8 cellular contexts compared by ENCODE assay signal in the genomic region with DNA sequence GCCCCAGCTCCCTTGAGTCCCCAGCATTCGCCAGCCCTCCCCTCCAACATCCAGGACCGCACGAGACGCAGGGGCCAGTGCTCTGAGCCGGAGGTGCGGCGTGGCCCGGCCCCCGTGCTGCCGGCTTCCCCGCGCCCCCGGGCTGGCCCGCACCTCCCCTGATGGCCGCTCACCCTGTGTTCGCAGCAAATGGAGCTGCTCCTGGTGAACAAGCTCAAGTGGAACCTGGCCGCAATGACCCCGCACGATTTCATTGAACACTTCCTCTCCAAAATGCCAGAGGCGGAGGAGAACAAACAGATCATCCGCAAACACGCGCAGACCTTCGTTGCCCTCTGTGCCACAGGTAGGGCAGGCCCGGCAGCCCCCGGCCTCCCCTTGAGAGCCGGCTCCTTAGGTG. TPM values are rescaled to one million over a fixed set of nuclear protein-coding genes. Genes with fewer than 3 reads are reported as not detected.
DNase-seq lines count a peak whose midpoint lies in the region; ATAC-seq and TF ChIP-seq lines count a peak whose summit lies in the region.

No MANE protein-coding gene starts in this region.

- no peak overlapping the region for H3K4ac ChIP-seq in mesendoderm (ENCODE audit: low read depth, low read length)

- no peaks in the 10 kb centered on the region for H3K36me3 Mint-ChIP-seq in brain

- in situ Hi-C loops in KBM-7 (cut with MboI; ENCODE audit: low pct_unique_long_range_greater_than_20kb, low sequenced_read_pairs), result no loop called here

- no peak overlapping the region for H2BK5ac ChIP-seq in mesendoderm (ENCODE audit: low read length)

- H2BK120ac ChIP-seq in mesendoderm (ENCODE audit: low read depth, low read length), result no peak overlapping the region

- H3K9ac ChIP-seq in HCT116 (ENCODE audit: low read length), result peak overlapping the region; percentile 100
- H3K9ac ChIP-seq in mesendoderm (ENCODE audit: low read length), result peak overlapping the region; percentile 44

- RAD21 ChIA-PET in HCT116 (lab: Charles Lee; ENCODE audit: low non-redundant PET in 1 of 2, low total read pairs in 2 of 2, uncharacterized antibody in 2 of 2, unreplicated experiment in 2 of 2), result interaction anchor here (0.6 to 1.8 kb wide), 4 partner anchors 238 to 542 kb away, joined by 3 to 5 read pairs (median 5); a partner anchor contains a TSS

- peaks cover 14% of the 10 kb centered on the region for H3K79me1 ChIP-seq in mesendoderm (ENCODE audit: low read length)

- no peaks in the 10 kb centered on the region for H3K9me3 ChIP-seq in HCT116 (ENCODE audit: control insufficient read depth in 1 of 2, insufficient read depth in 1 of 2, low read depth in 1 of 2, low read length in 2 of 2)

- H3K4me3 ChIP-seq in HCT116 (replicated peaks in 1 of 2; ENCODE audit: low read depth in 1 of 2, low read length in 2 of 2) (peak overlapping the region; percentile 96 to 99), mesendoderm (ENCODE audit: low read length) (no peak overlapping the region)

- peak overlapping the region; percentile 74 to 90 (median 79) for H3K4me3 Mint-ChIP-seq in brain

- H4K20me1 ChIP-seq in HCT116 (ENCODE audit: insufficient read depth), result peaks cover 37% of the 10 kb centered on the region; the same call in 1 of the 2 replicates

- H3K4me2 ChIP-seq in HCT116 (ENCODE audit: low read length), result peak overlapping the region; percentile 90
- no peak overlapping the region for H3K4me2 ChIP-seq in mesendoderm (ENCODE audit: low read length)

- H3K4me1 Mint-ChIP-seq in brain, result peaks cover 51% of the 10 kb centered on the region

- no CpG with 5 or more reads among the region's 27 CpGs for WGBS in mesendoderm (ENCODE audit: extremely low coverage, insufficient coverage, low lambda C conversion rate)

- H3K36me3 ChIP-seq in HCT116 (ENCODE audit: control insufficient read depth in 1 of 2, insufficient read depth in 2 of 2, low read length in 2 of 2) (peaks cover 22 to 50% of the 10 kb centered on the region in 2 experiments), mesendoderm (ENCODE audit: control insufficient read depth, insufficient read depth, low read length) (peaks cover 2% of the 10 kb centered on the region)

- H3K4me1 ChIP-seq in HCT116 (ENCODE audit: control insufficient read depth in 1 of 2, insufficient read depth in 2 of 2, low read length in 2 of 2) (peaks cover 10 to 63% of the 10 kb centered on the region in 2 experiments), mesendoderm (ENCODE audit: control insufficient read depth, low read depth, low read length) (no peaks in the 10 kb centered on the region)

- peaks cover 48% of the 10 kb centered on the region for H3K27me3 Mint-ChIP-seq in brain

- no peak overlapping the region for H4K5ac ChIP-seq in mesendoderm (ENCODE audit: low read length)

- peak overlapping the region in 4 of 5 experiments; percentile 62 to 93 (median 82) for H3K27ac Mint-ChIP-seq in brain

- ATAC-seq in HCT116, result no peak
- no peak for ATAC-seq in GM18868 (IDR thresholded peaks at IDR 0.05; ENCODE audit: unreplicated experiment)
- ATAC-seq in HG03439 (IDR thresholded peaks at IDR 0.05; ENCODE audit: unreplicated experiment), result no peak
- ATAC-seq in GM19463 (IDR thresholded peaks at IDR 0.05; ENCODE audit: unreplicated experiment), result no peak

- CTCF ChIA-PET in HCT116 (lab: Charles Lee), result interaction anchor here (1.0 to 1.9 kb wide), 4 partner anchors 40 to 542 kb away, joined by 3 to 6 read pairs (median 4); a partner anchor contains a TSS

- TF ChIP-seq POLR2A in HCT116 (IDR thresholded peaks at IDR 0.05; ENCODE audit: borderline replicate concordance, extremely low read depth, insufficient read depth, insufficient read length), result no peak

- H3K79me2 ChIP-seq in HCT116 (ENCODE audit: insufficient read depth, low read length) (peaks cover 88% of the 10 kb centered on the region), mesendoderm (ENCODE audit: control insufficient read depth, insufficient read depth, low read length) (peaks cover 27% of the 10 kb centered on the region)

- H2BK15ac ChIP-seq in mesendoderm (replicated peaks; ENCODE audit: low read depth), result no peak overlapping the region

- no peak overlapping the region for H2AK5ac ChIP-seq in mesendoderm (ENCODE audit: low read length)

- peak overlapping the region; percentile 69 for H3K56ac ChIP-seq in mesendoderm (ENCODE audit: low read length)

- TF ChIP-seq CTCF in HCT116 (IDR thresholded peaks at IDR 0.05 in 2 of 3, conservative IDR thresholded peaks at IDR 0.05 in 1 of 3; ENCODE audit: borderline replicate concordance in 1 of 3, insufficient read depth in 1 of 3, low read depth in 2 of 3, low read length in 2 of 3), result no peak
- TF ChIP-seq CTCF in brain (conservative IDR thresholded peaks at IDR 0.05), result peak in 1 of 2 experiments; percentile 34

- no peak overlapping the region for H4K8ac ChIP-seq in mesendoderm (ENCODE audit: low read depth, low read length)

- no peak overlapping the region for H3K18ac ChIP-seq in mesendoderm (ENCODE audit: low read length)

- TF ChIP-seq RAD21 in HCT116 (IDR thresholded peaks at IDR 0.05; ENCODE audit: low read depth), result no peak

- DNase-seq in 8988T (peak; percentile 29), HCT116 (ENCODE audit: low read depth, low spot score) (no peak), mesendoderm (no peak), KBM-7 (no peak)

- H3K27ac ChIP-seq in HCT116 (ENCODE audit: low read depth, low read length) (peak overlapping the region; percentile 96), mesendoderm (ENCODE audit: low read depth, low read length) (no peak overlapping the region)

- H3K27me3 ChIP-seq in HCT116 (ENCODE audit: insufficient read depth, low read length), result no peaks in the 10 kb centered on the region
- no peaks in the 10 kb centered on the region for H3K27me3 ChIP-seq in mesendoderm (ENCODE audit: insufficient read depth, low read length, poor library complexity)

- peaks cover 0 to 5% (median 0%) of the 10 kb centered on the region in 5 experiments for H3K9me3 Mint-ChIP-seq in brain

- POLR2A ChIA-PET in HCT116 (lab: Charles Lee), result interaction anchor here (0.9 to 2.1 kb wide), 6 partner anchors 344 to 542 kb away, joined by 3 to 10 read pairs (median 5); a partner anchor contains a TSS

- H2AFZ ChIP-seq in HCT116 (ENCODE audit: low read depth, low read length, poor library complexity, severe bottlenecking), result no peak overlapping the region

- intact Hi-C loops in HCT116 (cut with micrococcal nuclease), result loop anchor here (1.0 kb wide), 1 partner anchor 542 kb away; no protein-coding TSS in a partner anchor

- BruUV-seq in HCT116 (replicated peaks; lab: Mats Ljungman, UMichigan), result no TSS peak

- no peak overlapping the region for H3K23ac ChIP-seq in mesendoderm (ENCODE audit: low read length)

- H3K9me2 ChIP-seq in HCT116 (ENCODE audit: insufficient read depth), result no peaks in the 10 kb centered on the region

TF ChIP-seq in HCT116, 20 proteins besides CTCF, POLR2A, EP300 and RAD21 (continues in another document):
- TF ChIP-seq, protein P1, sequence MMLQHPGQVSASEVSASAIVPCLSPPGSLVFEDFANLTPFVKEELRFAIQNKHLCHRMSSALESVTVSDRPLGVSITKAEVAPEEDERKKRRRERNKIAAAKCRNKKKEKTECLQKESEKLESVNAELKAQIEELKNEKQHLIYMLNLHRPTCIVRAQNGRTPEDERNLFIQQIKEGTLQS (IDR thresholded peaks at IDR 0.05), result no peak
- TF ChIP-seq TCF7L2 (IDR thresholded peaks at IDR 0.05; ENCODE audit: borderline replicate concordance, extremely low read depth, insufficient read depth, insufficient read length) (no peak), FOSL1 (IDR thresholded peaks at IDR 0.05; ENCODE audit: low read depth) (no peak), SP1 (IDR thresholded peaks at IDR 0.05; ENCODE audit: low read depth) (no peak), EZH2 (IDR thresholded peaks at IDR 0.05) (no peak), ELF1 (IDR thresholded peaks at IDR 0.05; ENCODE audit: borderline replicate concordance, low read depth) (no peak), CBX3 (IDR thresholded peaks at IDR 0.05; ENCODE audit: low read depth) (no peak), YY1 (IDR thresholded peaks at IDR 0.05; ENCODE audit: extremely low read depth, insufficient replicate concordance, low read depth, low read length) (no peak), EZH2phosphoT487 (IDR thresholded peaks at IDR 0.05; ENCODE audit: borderline replicate concordance) (no peak), JUND (IDR thresholded peaks at IDR 0.05) (no peak), SIN3A (IDR thresholded peaks at IDR 0.05; ENCODE audit: low read depth) (no peak), ZFX (IDR thresholded peaks at IDR 0.05) (no peak)
- TF ChIP-seq, protein P2, sequence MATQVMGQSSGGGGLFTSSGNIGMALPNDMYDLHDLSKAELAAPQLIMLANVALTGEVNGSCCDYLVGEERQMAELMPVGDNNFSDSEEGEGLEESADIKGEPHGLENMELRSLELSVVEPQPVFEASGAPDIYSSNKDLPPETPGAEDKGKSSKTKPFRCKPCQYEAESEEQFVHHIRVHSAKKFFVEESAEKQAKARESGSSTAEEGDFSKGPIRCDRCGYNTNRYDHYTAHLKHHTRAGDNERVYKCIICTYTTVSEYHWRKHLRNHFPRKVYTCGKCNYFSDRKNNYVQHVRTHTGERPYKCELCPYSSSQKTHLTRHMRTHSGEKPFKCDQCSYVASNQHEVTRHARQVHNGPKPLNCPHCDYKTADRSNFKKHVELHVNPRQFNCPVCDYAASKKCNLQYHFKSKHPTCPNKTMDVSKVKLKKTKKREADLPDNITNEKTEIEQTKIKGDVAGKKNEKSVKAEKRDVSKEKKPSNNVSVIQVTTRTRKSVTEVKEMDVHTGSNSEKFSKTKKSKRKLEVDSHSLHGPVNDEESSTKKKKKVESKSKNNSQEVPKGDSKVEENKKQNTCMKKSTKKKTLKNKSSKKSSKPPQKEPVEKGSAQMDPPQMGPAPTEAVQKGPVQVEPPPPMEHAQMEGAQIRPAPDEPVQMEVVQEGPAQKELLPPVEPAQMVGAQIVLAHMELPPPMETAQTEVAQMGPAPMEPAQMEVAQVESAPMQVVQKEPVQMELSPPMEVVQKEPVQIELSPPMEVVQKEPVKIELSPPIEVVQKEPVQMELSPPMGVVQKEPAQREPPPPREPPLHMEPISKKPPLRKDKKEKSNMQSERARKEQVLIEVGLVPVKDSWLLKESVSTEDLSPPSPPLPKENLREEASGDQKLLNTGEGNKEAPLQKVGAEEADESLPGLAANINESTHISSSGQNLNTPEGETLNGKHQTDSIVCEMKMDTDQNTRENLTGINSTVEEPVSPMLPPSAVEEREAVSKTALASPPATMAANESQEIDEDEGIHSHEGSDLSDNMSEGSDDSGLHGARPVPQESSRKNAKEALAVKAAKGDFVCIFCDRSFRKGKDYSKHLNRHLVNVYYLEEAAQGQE (IDR thresholded peaks at IDR 0.05; ENCODE audit: low read depth), result no peak

RNA-seq across cellular contexts. Expression of a gene that starts 2.7 kb away (rescaled TPM):
- total RNA-seq in HCT116 (2021; ENCODE audit: unreplicated experiment), result 601 TPM
- 284 and 460 TPM in 2 replicates for polyA plus RNA-seq in HCT116 (2012)
- polyA plus RNA-seq in brain (ENCODE audit: insufficient read depth, low read depth, low replicate concordance), result 8.4 TPM
- polyA plus RNA-seq in mesendoderm (2013, experiment 1 of 2), result 110 TPM
- 112 TPM for polyA plus RNA-seq in mesendoderm (2013, experiment 2 of 2)

RNA-seq across cellular contexts. Expression of a gene that starts 31.5 kb away (rescaled TPM):
- 21.3 TPM for total RNA-seq in HCT116 (2021; ENCODE audit: unreplicated experiment)
- polyA plus RNA-seq in HCT116 (2012), result 14.4 and 23.1 TPM in 2 replicates
- 11.6 TPM for polyA plus RNA-seq in brain (ENCODE audit: insufficient read depth, low read depth, low replicate concordance)
- 9.5 TPM for polyA plus RNA-seq in mesendoderm (2013, experiment 1 of 2)
- 9.3 TPM for polyA plus RNA-seq in mesendoderm (2013, experiment 2 of 2)
